Comparison of ENCODE assay signal across 1 cellular context in the genomic region with DNA sequence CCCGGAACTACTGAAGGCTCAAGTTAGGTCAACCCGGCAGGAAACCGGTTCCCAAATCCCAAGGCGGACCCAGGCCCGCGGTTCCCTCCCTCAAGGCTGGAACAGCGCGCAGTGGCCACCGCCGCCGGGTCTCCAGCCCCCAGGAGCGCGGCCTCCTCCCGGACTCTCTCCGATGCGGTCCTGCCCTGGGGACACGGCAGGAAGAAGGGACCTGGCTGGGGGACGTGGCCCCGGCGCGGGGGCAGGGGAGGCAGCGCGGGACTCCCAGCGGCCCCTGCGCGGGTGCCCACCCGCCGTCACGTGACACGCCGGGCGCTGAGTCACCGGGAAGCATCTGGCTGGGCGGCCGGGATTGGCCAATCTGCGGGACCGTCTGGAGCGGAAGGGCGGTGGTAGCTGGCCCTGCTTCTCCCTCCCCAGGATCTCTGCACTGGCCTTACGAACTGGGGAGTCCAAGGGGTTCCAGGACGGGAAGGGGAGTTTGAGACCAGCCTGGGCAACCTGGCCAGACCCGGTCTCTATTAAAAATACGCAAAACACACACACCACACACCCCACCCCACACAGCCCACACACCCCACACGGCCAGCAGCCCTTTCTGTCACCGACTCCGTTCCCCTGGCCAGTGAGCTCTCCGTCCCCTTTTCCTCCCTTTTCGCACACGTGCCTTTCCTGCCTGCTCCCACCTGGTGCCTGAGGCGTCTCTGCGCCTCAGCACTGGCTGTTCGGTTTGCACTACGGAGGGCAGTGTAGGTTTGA.
TF ChIP-seq lines count a peak whose summit lies in the region.

No MANE protein-coding gene starts in this region.

TF ChIP-seq in HepG2, 621 proteins besides CTCF, POLR2A, EP300 and RAD21 (continued from another document and continues in another):
- TF ChIP-seq, protein P1, sequence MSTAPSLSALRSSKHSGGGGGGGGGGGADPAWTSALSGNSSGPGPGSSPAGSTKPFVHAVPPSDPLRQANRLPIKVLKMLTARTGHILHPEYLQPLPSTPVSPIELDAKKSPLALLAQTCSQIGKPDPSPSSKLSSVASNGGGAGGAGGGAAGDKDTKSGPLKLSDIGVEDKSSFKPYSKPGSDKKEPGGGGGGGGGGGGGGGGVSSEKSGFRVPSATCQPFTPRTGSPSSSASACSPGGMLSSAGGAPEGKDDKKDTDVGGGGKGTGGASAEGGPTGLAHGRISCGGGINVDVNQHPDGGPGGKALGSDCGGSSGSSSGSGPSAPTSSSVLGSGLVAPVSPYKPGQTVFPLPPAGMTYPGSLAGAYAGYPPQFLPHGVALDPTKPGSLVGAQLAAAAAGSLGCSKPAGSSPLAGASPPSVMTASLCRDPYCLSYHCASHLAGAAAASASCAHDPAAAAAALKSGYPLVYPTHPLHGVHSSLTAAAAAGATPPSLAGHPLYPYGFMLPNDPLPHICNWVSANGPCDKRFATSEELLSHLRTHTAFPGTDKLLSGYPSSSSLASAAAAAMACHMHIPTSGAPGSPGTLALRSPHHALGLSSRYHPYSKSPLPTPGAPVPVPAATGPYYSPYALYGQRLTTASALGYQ (CRISPR knock-in tag; IDR thresholded peaks at IDR 0.05): peak; percentile 23; the same call in 1 of the 2 replicates
- TF ChIP-seq RBFOX2 (IDR thresholded peaks at IDR 0.05; ENCODE audit: low read depth, low read length) (peak; percentile 100), CENPT (CRISPR knock-in tag; IDR thresholded peaks at IDR 0.05; ENCODE audit: low read depth) (peak; percentile 30; the same call in 1 of the 2 replicates), ELF3 (CRISPR knock-in tag; IDR thresholded peaks at IDR 0.05) (peak; percentile 64; the same call in 1 of the 2 replicates), ZNF317 (CRISPR knock-in tag; IDR thresholded peaks at IDR 0.05) (0 out of 2 replicates have a peak, but pooled peaks have one; percentile 37), YY1 (IDR thresholded peaks at IDR 0.05; ENCODE audit: insufficient read depth, insufficient replicate concordance, low read depth, low read length) (peak; percentile 65), ARID2 (CRISPR knock-in tag; IDR thresholded peaks at IDR 0.05; ENCODE audit: borderline replicate concordance) (peak; percentile 69; the same call in 1 of the 2 replicates), NFE2L1 (CRISPR knock-in tag; IDR thresholded peaks at IDR 0.05; ENCODE audit: borderline replicate concordance) (peak; percentile 86; the same call in 1 of the 2 replicates), FOXA1 (IDR thresholded peaks at IDR 0.05) (no peak), FOXA1 (CRISPR knock-in tag; IDR thresholded peaks at IDR 0.05) (no peak), ZNF749 (CRISPR knock-in tag; IDR thresholded peaks at IDR 0.05; ENCODE audit: borderline replicate concordance) (0 out of 2 replicates have a peak, but pooled peaks have one; percentile 57), EED (CRISPR knock-in tag; IDR thresholded peaks at IDR 0.05) (0 out of 2 replicates have a peak, but pooled peaks have one; percentile 21), MAFK (conservative IDR thresholded peaks at IDR 0.05 in 1 of 2, IDR thresholded peaks at IDR 0.05 in 1 of 2; ENCODE audit: low read length in 2 of 2) (no peak), ZSCAN29 (CRISPR knock-in tag; conservative IDR thresholded peaks at IDR 0.05) (peak; percentile 85), ZKSCAN8 (CRISPR knock-in tag; IDR thresholded peaks at IDR 0.05; ENCODE audit: borderline replicate concordance) (0 out of 2 replicates have a peak, but pooled peaks have one; percentile 45), MAF1 (CRISPR knock-in tag; IDR thresholded peaks at IDR 0.05; ENCODE audit: borderline replicate concordance) (no peak), RBAK (CRISPR knock-in tag; IDR thresholded peaks at IDR 0.05) (no peak), ZC3H13 (CRISPR knock-in tag; IDR thresholded peaks at IDR 0.05) (peak; percentile 85), AKAP8 (CRISPR knock-in tag; IDR thresholded peaks at IDR 0.05) (no peak), REL (CRISPR knock-in tag; conservative IDR thresholded peaks at IDR 0.05) (peak; percentile 82; the same call in 1 of the 2 replicates), ZSCAN25 (CRISPR knock-in tag; IDR thresholded peaks at IDR 0.05) (peak; percentile 36), ZNF619 (CRISPR knock-in tag; IDR thresholded peaks at IDR 0.05) (peak; percentile 43; the same call in 1 of the 2 replicates), TBX2 (CRISPR knock-in tag; IDR thresholded peaks at IDR 0.05; ENCODE audit: borderline replicate concordance) (peak; percentile 80), ZNF891 (CRISPR knock-in tag; IDR thresholded peaks at IDR 0.05) (no peak), ZNF343 (CRISPR knock-in tag; IDR thresholded peaks at IDR 0.05) (peak; percentile 43; the same call in 1 of the 2 replicates), ZNF354B (CRISPR knock-in tag; IDR thresholded peaks at IDR 0.05) (peak; percentile 81; the same call in 1 of the 2 replicates), PHF8 (CRISPR knock-in tag; IDR thresholded peaks at IDR 0.05) (peak; percentile 94), HOXD1 (CRISPR knock-in tag; IDR thresholded peaks at IDR 0.05) (peak; percentile 88), SIX4 (CRISPR knock-in tag; IDR thresholded peaks at IDR 0.05) (peak; percentile 49; the same call in 1 of the 2 replicates), KDM5A (IDR thresholded peaks at IDR 0.05; ENCODE audit: borderline replicate concordance, low read length) (peak; percentile 71; the same call in 1 of the 2 replicates), ZNF841 (CRISPR knock-in tag; IDR thresholded peaks at IDR 0.05; ENCODE audit: borderline replicate concordance) (no peak)
- TF ChIP-seq, protein P2, sequence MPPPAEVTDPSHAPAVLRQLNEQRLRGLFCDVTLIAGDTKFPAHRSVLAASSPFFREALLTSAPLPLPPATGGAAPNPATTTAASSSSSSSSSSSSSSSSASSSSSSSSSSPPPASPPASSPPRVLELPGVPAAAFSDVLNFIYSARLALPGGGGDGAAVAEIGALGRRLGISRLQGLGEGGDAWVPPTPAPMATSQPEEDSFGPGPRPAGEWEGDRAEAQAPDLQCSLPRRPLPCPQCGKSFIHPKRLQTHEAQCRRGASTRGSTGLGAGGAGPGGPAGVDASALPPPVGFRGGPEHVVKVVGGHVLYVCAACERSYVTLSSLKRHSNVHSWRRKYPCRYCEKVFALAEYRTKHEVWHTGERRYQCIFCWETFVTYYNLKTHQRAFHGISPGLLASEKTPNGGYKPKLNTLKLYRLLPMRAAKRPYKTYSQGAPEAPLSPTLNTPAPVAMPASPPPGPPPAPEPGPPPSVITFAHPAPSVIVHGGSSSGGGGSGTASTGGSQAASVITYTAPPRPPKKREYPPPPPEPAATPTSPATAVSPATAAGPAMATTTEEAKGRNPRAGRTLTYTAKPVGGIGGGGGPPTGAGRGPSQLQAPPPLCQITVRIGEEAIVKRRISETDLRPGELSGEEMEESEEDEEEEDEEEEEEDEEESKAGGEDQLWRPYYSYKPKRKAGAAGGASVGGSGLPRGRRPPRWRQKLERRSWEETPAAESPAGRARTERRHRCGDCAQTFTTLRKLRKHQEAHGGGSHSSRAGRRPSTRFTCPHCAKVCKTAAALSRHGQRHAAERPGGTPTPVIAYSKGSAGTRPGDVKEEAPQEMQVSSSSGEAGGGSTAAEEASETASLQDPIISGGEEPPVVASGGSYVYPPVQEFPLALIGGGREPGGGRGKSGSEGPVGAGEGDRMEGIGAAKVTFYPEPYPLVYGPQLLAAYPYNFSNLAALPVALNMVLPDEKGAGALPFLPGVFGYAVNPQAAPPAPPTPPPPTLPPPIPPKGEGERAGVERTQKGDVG (CRISPR knock-in tag; IDR thresholded peaks at IDR 0.05; ENCODE audit: borderline replicate concordance): peak; percentile 69
- TF ChIP-seq, protein P3, sequence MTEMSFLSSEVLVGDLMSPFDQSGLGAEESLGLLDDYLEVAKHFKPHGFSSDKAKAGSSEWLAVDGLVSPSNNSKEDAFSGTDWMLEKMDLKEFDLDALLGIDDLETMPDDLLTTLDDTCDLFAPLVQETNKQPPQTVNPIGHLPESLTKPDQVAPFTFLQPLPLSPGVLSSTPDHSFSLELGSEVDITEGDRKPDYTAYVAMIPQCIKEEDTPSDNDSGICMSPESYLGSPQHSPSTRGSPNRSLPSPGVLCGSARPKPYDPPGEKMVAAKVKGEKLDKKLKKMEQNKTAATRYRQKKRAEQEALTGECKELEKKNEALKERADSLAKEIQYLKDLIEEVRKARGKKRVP (CRISPR knock-in tag; IDR thresholded peaks at IDR 0.05): peak in 1 of 2 experiments; percentile 70; a peak in 2 of 4 replicates
- TF ChIP-seq, protein P4, sequence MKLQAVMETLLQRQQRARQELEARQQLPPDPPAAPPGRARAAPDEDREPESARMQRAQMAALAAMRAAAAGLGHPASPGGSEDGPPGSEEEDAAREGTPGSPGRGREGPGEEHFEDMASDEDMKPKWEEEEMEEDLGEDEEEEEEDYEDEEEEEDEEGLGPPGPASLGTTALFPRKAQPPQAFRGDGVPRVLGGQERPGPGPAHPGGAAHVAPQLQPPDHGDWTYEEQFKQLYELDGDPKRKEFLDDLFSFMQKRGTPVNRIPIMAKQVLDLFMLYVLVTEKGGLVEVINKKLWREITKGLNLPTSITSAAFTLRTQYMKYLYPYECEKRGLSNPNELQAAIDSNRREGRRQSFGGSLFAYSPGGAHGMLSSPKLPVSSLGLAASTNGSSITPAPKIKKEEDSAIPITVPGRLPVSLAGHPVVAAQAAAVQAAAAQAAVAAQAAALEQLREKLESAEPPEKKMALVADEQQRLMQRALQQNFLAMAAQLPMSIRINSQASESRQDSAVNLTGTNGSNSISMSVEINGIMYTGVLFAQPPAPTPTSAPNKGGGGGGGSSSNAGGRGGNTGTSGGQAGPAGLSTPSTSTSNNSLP (IDR thresholded peaks at IDR 0.05; ENCODE audit: low read depth, low read length): no peak
- TF ChIP-seq, protein P5, sequence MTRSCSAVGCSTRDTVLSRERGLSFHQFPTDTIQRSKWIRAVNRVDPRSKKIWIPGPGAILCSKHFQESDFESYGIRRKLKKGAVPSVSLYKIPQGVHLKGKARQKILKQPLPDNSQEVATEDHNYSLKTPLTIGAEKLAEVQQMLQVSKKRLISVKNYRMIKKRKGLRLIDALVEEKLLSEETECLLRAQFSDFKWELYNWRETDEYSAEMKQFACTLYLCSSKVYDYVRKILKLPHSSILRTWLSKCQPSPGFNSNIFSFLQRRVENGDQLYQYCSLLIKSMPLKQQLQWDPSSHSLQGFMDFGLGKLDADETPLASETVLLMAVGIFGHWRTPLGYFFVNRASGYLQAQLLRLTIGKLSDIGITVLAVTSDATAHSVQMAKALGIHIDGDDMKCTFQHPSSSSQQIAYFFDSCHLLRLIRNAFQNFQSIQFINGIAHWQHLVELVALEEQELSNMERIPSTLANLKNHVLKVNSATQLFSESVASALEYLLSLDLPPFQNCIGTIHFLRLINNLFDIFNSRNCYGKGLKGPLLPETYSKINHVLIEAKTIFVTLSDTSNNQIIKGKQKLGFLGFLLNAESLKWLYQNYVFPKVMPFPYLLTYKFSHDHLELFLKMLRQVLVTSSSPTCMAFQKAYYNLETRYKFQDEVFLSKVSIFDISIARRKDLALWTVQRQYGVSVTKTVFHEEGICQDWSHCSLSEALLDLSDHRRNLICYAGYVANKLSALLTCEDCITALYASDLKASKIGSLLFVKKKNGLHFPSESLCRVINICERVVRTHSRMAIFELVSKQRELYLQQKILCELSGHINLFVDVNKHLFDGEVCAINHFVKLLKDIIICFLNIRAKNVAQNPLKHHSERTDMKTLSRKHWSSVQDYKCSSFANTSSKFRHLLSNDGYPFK (CRISPR knock-in tag; IDR thresholded peaks at IDR 0.05; ENCODE audit: borderline replicate concordance): 0 out of 2 replicates have a peak, but pooled peaks have one; percentile 46
- TF ChIP-seq, protein P6, sequence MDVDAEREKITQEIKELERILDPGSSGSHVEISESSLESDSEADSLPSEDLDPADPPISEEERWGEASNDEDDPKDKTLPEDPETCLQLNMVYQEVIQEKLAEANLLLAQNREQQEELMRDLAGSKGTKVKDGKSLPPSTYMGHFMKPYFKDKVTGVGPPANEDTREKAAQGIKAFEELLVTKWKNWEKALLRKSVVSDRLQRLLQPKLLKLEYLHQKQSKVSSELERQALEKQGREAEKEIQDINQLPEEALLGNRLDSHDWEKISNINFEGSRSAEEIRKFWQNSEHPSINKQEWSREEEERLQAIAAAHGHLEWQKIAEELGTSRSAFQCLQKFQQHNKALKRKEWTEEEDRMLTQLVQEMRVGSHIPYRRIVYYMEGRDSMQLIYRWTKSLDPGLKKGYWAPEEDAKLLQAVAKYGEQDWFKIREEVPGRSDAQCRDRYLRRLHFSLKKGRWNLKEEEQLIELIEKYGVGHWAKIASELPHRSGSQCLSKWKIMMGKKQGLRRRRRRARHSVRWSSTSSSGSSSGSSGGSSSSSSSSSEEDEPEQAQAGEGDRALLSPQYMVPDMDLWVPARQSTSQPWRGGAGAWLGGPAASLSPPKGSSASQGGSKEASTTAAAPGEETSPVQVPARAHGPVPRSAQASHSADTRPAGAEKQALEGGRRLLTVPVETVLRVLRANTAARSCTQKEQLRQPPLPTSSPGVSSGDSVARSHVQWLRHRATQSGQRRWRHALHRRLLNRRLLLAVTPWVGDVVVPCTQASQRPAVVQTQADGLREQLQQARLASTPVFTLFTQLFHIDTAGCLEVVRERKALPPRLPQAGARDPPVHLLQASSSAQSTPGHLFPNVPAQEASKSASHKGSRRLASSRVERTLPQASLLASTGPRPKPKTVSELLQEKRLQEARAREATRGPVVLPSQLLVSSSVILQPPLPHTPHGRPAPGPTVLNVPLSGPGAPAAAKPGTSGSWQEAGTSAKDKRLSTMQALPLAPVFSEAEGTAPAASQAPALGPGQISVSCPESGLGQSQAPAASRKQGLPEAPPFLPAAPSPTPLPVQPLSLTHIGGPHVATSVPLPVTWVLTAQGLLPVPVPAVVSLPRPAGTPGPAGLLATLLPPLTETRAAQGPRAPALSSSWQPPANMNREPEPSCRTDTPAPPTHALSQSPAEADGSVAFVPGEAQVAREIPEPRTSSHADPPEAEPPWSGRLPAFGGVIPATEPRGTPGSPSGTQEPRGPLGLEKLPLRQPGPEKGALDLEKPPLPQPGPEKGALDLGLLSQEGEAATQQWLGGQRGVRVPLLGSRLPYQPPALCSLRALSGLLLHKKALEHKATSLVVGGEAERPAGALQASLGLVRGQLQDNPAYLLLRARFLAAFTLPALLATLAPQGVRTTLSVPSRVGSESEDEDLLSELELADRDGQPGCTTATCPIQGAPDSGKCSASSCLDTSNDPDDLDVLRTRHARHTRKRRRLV (CRISPR knock-in tag; IDR thresholded peaks at IDR 0.05): 0 out of 2 replicates have a peak, but pooled peaks have one; percentile 59
- TF ChIP-seq, protein P7, sequence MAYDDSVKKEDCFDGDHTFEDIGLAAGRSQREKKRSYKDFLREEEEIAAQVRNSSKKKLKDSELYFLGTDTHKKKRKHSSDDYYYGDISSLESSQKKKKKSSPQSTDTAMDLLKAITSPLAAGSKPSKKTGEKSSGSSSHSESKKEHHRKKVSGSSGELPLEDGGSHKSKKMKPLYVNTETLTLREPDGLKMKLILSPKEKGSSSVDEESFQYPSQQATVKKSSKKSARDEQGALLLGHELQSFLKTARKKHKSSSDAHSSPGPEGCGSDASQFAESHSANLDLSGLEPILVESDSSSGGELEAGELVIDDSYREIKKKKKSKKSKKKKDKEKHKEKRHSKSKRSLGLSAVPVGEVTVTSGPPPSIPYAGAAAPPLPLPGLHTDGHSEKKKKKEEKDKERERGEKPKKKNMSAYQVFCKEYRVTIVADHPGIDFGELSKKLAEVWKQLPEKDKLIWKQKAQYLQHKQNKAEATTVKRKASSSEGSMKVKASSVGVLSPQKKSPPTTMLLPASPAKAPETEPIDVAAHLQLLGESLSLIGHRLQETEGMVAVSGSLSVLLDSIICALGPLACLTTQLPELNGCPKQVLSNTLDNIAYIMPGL (CRISPR knock-in tag; IDR thresholded peaks at IDR 0.05; ENCODE audit: borderline replicate concordance in 1 of 2, low read depth in 1 of 2): peak; percentile 64 to 86; a peak in 3 of 4 replicates
- TF ChIP-seq, protein P8, sequence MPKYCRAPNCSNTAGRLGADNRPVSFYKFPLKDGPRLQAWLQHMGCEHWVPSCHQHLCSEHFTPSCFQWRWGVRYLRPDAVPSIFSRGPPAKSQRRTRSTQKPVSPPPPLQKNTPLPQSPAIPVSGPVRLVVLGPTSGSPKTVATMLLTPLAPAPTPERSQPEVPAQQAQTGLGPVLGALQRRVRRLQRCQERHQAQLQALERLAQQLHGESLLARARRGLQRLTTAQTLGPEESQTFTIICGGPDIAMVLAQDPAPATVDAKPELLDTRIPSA (CRISPR knock-in tag; IDR thresholded peaks at IDR 0.05; ENCODE audit: borderline replicate concordance): peak; percentile 61; the same call in 1 of the 2 replicates
